10 cellular contexts compared by ENCODE assay signal in the genomic region with DNA sequence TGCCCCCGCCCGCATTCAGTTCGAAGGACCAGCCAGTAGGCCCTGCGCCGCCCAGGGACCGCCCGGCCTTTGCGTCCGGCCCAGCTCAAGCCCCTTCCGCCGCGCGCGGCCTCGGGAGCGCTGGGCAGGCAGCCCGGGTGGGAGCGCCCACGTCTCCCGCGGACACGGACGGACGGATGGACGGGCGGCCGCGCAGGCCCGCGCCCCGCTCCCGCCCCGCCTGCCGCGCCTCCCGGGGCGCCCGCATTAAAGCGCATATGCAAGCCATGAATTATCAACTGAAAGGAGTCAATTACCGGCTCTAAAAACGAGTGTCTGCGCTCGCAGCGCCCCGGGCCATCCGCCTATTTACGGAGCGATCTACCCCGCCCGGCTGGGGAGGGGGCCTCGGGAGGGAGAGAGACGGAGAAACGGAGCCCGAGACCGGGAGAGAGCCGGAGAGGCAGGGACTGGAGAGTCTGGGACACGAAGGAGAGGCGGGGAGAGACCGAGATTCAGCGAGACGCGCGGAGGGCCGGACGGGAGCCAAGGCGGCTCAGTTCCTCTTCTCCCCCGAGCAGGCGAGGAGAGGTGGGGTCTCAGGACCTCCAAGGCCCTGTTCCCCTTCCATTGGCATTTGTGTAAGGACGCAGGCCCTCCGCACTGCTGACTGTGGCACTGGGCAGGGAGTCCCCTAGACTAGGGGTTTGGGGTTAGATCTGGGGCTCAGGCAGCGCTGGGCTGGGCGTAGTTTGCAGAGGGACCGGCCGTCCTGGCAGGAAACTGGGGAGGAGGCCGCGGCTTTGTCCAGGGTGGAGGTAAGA. TPM values are rescaled to one million over a fixed set of nuclear protein-coding genes. Genes with fewer than 3 reads are reported as not detected.
DNase-seq lines count a peak whose midpoint lies in the region; ATAC-seq, FAIRE-seq and TF ChIP-seq lines count a peak whose summit lies in the region.
"Had no signal": no experiment of that assay in that cellular context is flagged by ENCODE, and none has a peak within 500 bp of the region (broad histone marks: within the 10 kb centered on the region; RNA-seq: fewer than 3 reads in every experiment).

No MANE protein-coding gene starts in this region.

- no peak for FAIRE-seq in K562 (lab: Jason Lieb, UNC)

- POLR2A ChIA-PET in K562 (lab: Yijun Ruan, JAX), result interaction anchor here (0.6 to 3.4 kb wide), 3 partner anchors 12 to 92 kb away, joined by 3 to 16 read pairs (median 5); no protein-coding TSS in a partner anchor

- no peak overlapping the region for H2AFZ ChIP-seq in K562 (ENCODE audit: low read depth, low read length)

- no peak overlapping the region for H3K4me2 ChIP-seq in K562 (ENCODE audit: insufficient read depth, low read length)

- no peak for TF ChIP-seq POLR2A in K562 (conservative IDR thresholded peaks at IDR 0.05)

- TF ChIP-seq CTCF in K562 (IDR thresholded peaks at IDR 0.05 in 2 of 3, conservative IDR thresholded peaks at IDR 0.05 in 1 of 3; ENCODE audit: insufficient read depth in 2 of 3, low read depth in 1 of 3, low read length in 3 of 3), result no peak

- intact Hi-C loops in K562 (cut with micrococcal nuclease), result no loop called here

- H3K27me3 ChIP-seq in HUES6 (ENCODE audit: control insufficient read depth, insufficient read depth, low read length) (peaks cover 100% of the 10 kb centered on the region), K562 (ENCODE audit: control insufficient read depth in 2 of 2, insufficient read depth in 2 of 2, low read length in 2 of 2) (peaks cover 0 to 1% of the 10 kb centered on the region in 2 experiments; a peak in 2 of 5 replicates)

- no peaks in the 10 kb centered on the region for H3K79me2 ChIP-seq in K562 (ENCODE audit: control insufficient read depth, insufficient read depth, low read length)

- CTCF ChIA-PET in K562 (lab: Yijun Ruan, JAX; ENCODE audit: low intra/inter-chr PET ratio), result interaction anchor here (0.6 to 7.9 kb wide), 3 partner anchors 30 to 81 kb away, joined by 3 to 144 read pairs (median 3); no protein-coding TSS in a partner anchor

- H3K9ac ChIP-seq in HUES6 (ENCODE audit: low read length) (peak overlapping the region; percentile 30), K562 (ENCODE audit: insufficient read depth in 1 of 2, low read depth in 2 of 2, low read length in 2 of 2) (0 out of 4 replicates have a peak overlapping the region, but pooled peaks of 1 of the 2 experiments have one; percentile 21)

- TF ChIP-seq EP300 in K562 (IDR thresholded peaks at IDR 0.05; ENCODE audit: low read length), result no peak

- in situ Hi-C loops in K562 (cut with MboI), result loop anchor here (5.0 kb wide), 2 partner anchors 79 to 279 kb away; no protein-coding TSS in a partner anchor

- 85% methylated on average over 50 of the region's 76 CpGs for WGBS in K562 (ENCODE audit: insufficient coverage, low coverage, missing lambda C conversion rate)

- H3K36me3 ChIP-seq in HUES6 (ENCODE audit: control insufficient read depth, insufficient read depth, low read length) (no peaks in the 10 kb centered on the region), K562 (ENCODE audit: control insufficient read depth, insufficient read depth, low read length) (no peaks in the 10 kb centered on the region)

- H4K20me1 ChIP-seq in K562 (replicated peaks; ENCODE audit: control insufficient read depth, insufficient read depth, low read length), result no peaks in the 10 kb centered on the region

- H3K4me1 ChIP-seq in HUES6 (ENCODE audit: control insufficient read depth, insufficient read depth, low read length) (peaks cover 36% of the 10 kb centered on the region), K562 (replicated peaks in 1 of 2; ENCODE audit: control insufficient read depth in 2 of 2, insufficient read depth in 2 of 2, low read length in 2 of 2) (peaks cover 22 to 49% of the 10 kb centered on the region in 2 experiments)

- H3K9me1 ChIP-seq in K562 (ENCODE audit: control insufficient read depth, insufficient read depth, low read length), result no peaks in the 10 kb centered on the region

- ATAC-seq in K562, result no peak
- no peak for ATAC-seq in activated CD4-positive, CD25-positive, alpha-beta regulatory T cell treated with anti-CD3 and anti-CD28 coated beads, Interleukin-2, amount 50 U/mL, for 24 hours

- no peak overlapping the region for H3K27ac ChIP-seq in HUES6 (ENCODE audit: low read depth, low read length)
- no peak overlapping the region for H3K27ac ChIP-seq in K562 (ENCODE audit: extremely low read depth, low read depth, low read length)
- H3K27ac ChIP-seq in skin epidermis, result no peak overlapping the region

- TF ChIP-seq RAD21 in K562 (CRISPR knock-in tag; conservative IDR thresholded peaks at IDR 0.05 in 1 of 2, IDR thresholded peaks at IDR 0.05 in 1 of 2), result no peak

- H3K9me3 ChIP-seq in HUES6 (ENCODE audit: control insufficient read depth, insufficient read depth, low read depth, low read length) (no peaks in the 10 kb centered on the region), K562 (replicated peaks; ENCODE audit: control insufficient read depth, insufficient read depth, low read depth, low read length) (no peaks in the 10 kb centered on the region)

- no TSS peak for BruUV-seq in K562 (replicated peaks; lab: Mats Ljungman, UMichigan)

- DNase-seq in K562 (ENCODE audit: extremely low read depth in 1 of 4, low spot score in 3 of 4) (no peak), iPS-NIHi11 (ENCODE audit: low spot score) (peak; percentile 84), NCI-H748 treated with DMSO at 0.1 percent for 48 hours (lab: John Stamatoyannopoulos, UW) (no peak), NCI-H82 (lab: John Stamatoyannopoulos, UW) (no peak)
- DNase-seq: islet precursor cell, NCI-H774 had no signal

- H3K4me3 ChIP-seq in HUES6 (ENCODE audit: low read depth, low read length), result peak overlapping the region; percentile 56
- H3K4me3 ChIP-seq in K562, result no peak overlapping the region
- peak overlapping the region in 4 of 7 experiments; percentile 2 to 30 (median 14) for H3K4me3 ChIP-seq in skin epidermis

TF ChIP-seq in K562, 482 proteins besides CTCF, POLR2A, EP300 and RAD21:
- no peak for TF ChIP-seq HCFC1 (IDR thresholded peaks at IDR 0.05; ENCODE audit: low read depth, low read length)
- TF ChIP-seq CHD1 (IDR thresholded peaks at IDR 0.05; ENCODE audit: low read length), result no peak
- TF ChIP-seq, protein P1, sequence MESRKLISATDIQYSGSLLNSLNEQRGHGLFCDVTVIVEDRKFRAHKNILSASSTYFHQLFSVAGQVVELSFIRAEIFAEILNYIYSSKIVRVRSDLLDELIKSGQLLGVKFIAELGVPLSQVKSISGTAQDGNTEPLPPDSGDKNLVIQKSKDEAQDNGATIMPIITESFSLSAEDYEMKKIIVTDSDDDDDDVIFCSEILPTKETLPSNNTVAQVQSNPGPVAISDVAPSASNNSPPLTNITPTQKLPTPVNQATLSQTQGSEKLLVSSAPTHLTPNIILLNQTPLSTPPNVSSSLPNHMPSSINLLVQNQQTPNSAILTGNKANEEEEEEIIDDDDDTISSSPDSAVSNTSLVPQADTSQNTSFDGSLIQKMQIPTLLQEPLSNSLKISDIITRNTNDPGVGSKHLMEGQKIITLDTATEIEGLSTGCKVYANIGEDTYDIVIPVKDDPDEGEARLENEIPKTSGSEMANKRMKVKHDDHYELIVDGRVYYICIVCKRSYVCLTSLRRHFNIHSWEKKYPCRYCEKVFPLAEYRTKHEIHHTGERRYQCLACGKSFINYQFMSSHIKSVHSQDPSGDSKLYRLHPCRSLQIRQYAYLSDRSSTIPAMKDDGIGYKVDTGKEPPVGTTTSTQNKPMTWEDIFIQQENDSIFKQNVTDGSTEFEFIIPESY (CRISPR knock-in tag; IDR thresholded peaks at IDR 0.05), result 0 out of 2 replicates have a peak, but pooled peaks have one; percentile 33
- TF ChIP-seq FOXM1 (IDR thresholded peaks at IDR 0.05; ENCODE audit: low read depth), result no peak
- no peak for TF ChIP-seq FOXM1 (CRISPR knock-in tag; IDR thresholded peaks at IDR 0.05; ENCODE audit: low read depth)

RNA-seq across cellular contexts. Expression of a gene that starts 41.3 kb away (rescaled TPM):
- 5.4 and 9.4 TPM in 2 replicates for total RNA-seq in K562 (2011; cell fraction: chromatin; rRNA removed; ENCODE audit: low replicate concordance)
- 7.1 and 8.2 TPM in 2 replicates for total RNA-seq in K562 (2011; cell fraction: nucleolus; rRNA removed)
- 7.4 and 7.9 TPM in 2 replicates for total RNA-seq in K562 (2011; cell fraction: nucleoplasm; rRNA removed)
- total RNA-seq in K562 (2014; rRNA removed), result 0.86 and 1.2 TPM in 2 replicates
- total RNA-seq in K562 (2014; rRNA removed; fragmentation: Illumina TruSeq; extraction: Trizol), result 0.55 and 0.64 TPM in 2 replicates
- total RNA-seq in K562 (2015; rRNA removed; fragmentation: Illumina TruSeq; extraction: Trizol), result 0.79 and 1.0 TPM in 2 replicates
- total RNA-seq in K562 (2021), result 2.5 and 3.8 TPM in 2 replicates
- polyA plus RNA-seq in K562 (2011; rRNA removed), result 4.3 and 10.7 TPM in 2 replicates
- 5.9 and 9.6 TPM in 2 replicates for polyA plus RNA-seq in K562 (2011; cell fraction: cytosol; rRNA removed)
- polyA plus RNA-seq in K562 (2011; cell fraction: nucleus; rRNA removed), result 16.2 and 16.5 TPM in 2 replicates
- 2.5 and 4.8 TPM in 2 replicates for polyA plus RNA-seq in K562 (2012)
- polyA plus RNA-seq in K562 (2014; fragmentation: Illumina TruSeq; extraction: Trizol), result 1.6 and 2.4 TPM in 2 replicates
- under 1 TPM; 0.25 to 0.37 TPM for polyA plus RNA-seq in K562 (2014; fragmentation: Nextera tagmentation; extraction: Ambion mirVana)
- 2.3 and 3.4 TPM in 2 replicates for polyA plus RNA-seq in K562 (2014; rRNA removed)
- 2.5 and 3.5 TPM in 2 replicates for polyA minus RNA-seq in K562 (2011; rRNA and poly(A)+ RNA removed)
- 1.7 and 6.7 TPM in 2 replicates for polyA minus RNA-seq in K562 (2011; cell fraction: cytosol; rRNA and poly(A)+ RNA removed)
- 1.9 and 3.8 TPM in 2 replicates for polyA minus RNA-seq in K562 (2011; cell fraction: nucleus; rRNA and poly(A)+ RNA removed)
- total RNA-seq: aorta had no signal

RNA-seq across cellular contexts. Expression of a gene that starts 54.2 kb away (rescaled TPM):
- total RNA-seq in K562 (2011; cell fraction: chromatin; rRNA removed; ENCODE audit: low replicate concordance), result 2.2 and 5.8 TPM in 2 replicates
- total RNA-seq in K562 (2011; cell fraction: nucleolus; rRNA removed), result 5.3 and 5.8 TPM in 2 replicates
- total RNA-seq in K562 (2011; cell fraction: nucleoplasm; rRNA removed), result 3.4 and 3.7 TPM in 2 replicates
- total RNA-seq in K562 (2014; rRNA removed) (0.32 and 0.33 TPM in 2 replicates), K562 (2014; rRNA removed; fragmentation: Illumina TruSeq; extraction: Trizol) (0.25 and 0.32 TPM in 2 replicates), K562 (2015; rRNA removed; fragmentation: Illumina TruSeq; extraction: Trizol) (0.23 and 0.36 TPM in 2 replicates), K562 (2021) (0.71 and 0.81 TPM in 2 replicates)
- polyA plus RNA-seq in K562 (2011; rRNA removed) (0.29 and 1.6 TPM in 2 replicates), K562 (2014; fragmentation: Illumina TruSeq; extraction: Trizol) (0.17 and 0.52 TPM in 2 replicates), K562 (2014; fragmentation: Nextera tagmentation; extraction: Ambion mirVana) (under 1 TPM; 0.06 TPM), K562 (2014; rRNA removed) (0.13 and 1.1 TPM in 2 replicates)
- polyA plus RNA-seq in K562 (2011; cell fraction: cytosol; rRNA removed), result 0.46 and 1.1 TPM in 2 replicates
- 5.6 and 13.1 TPM in 2 replicates for polyA plus RNA-seq in K562 (2011; cell fraction: nucleus; rRNA removed)
- 0.79 and 3.1 TPM in 2 replicates for polyA plus RNA-seq in K562 (2012)
- 0.70 and 0.93 TPM in 2 replicates for polyA minus RNA-seq in K562 (2011; rRNA and poly(A)+ RNA removed)
- not detected in 2 replicates for polyA minus RNA-seq in K562 (2011; cell fraction: cytosol; rRNA and poly(A)+ RNA removed)
- 1.2 and 5.1 TPM in 2 replicates for polyA minus RNA-seq in K562 (2011; cell fraction: nucleus; rRNA and poly(A)+ RNA removed)
